18 cellular contexts compared by ENCODE assay signal in the genomic region with DNA sequence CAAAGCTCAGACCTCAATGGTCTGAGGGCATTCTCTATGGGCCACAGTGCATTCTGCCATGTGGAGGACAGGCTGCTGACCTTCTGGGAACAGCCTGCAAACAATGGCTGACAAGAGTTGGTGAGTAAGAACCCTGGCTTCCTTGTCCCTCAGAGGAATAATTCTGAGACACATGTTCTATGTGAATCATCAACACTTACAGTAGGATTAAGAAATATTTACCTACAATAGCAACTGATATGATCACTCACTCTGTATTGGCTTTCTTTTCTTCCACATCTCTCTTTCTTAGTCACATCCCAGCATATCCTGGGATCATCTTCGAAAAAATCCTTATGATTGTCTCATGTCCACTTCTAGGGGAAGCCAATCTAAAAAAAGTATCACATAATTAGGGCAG.
"Had no signal": no experiment of that assay in that cellular context is flagged by ENCODE, and none has a peak within 500 bp of the region (broad histone marks: within the 10 kb centered on the region; RNA-seq: fewer than 3 reads in every experiment).

No MANE protein-coding gene starts in this region.

- H3K27ac ChIP-seq: coronary artery, left ventricle myocardium inferior, neutrophil, ovary, prostate gland, right atrium auricular region, tibial artery had no signal

- H3K27me3 ChIP-seq: neutrophil, ovary, right atrium auricular region, tibial artery had no signal

- ATAC-seq: activated CD4-positive, alpha-beta T cell treated with anti-CD3 and anti-CD28 coated beads for 36 hours; activated T-cell treated with anti-CD3 and anti-CD28 coated beads, Interleukin-2, amount 50 U/mL, for 4 hours; natural killer cell; T-cell; WTC11 had no signal

- H3K4me1 ChIP-seq: left ventricle myocardium inferior, prostate gland, right atrium auricular region, tibial artery had no signal

- H3K9me3 ChIP-seq: neutrophil, ovary, prostate gland, right atrium auricular region, tibial artery had no signal

- DNase-seq: activated CD4-positive, alpha-beta T cell treated with anti-CD3 and anti-CD28 coated beads for 36 hours; activated CD4-positive, alpha-beta T cell treated with anti-CD3 and anti-CD28 coated beads, Interleukin-2, amount 50 U/mL, for 48 hours; activated CD8-positive, alpha-beta memory T cell treated with anti-CD3 and anti-CD28 coated beads, Interleukin-2, amount 50 U/mL, for 48 hours; activated naive CD4-positive, alpha-beta T cell; activated T-cell treated with anti-CD3 and anti-CD28 coated beads, Interleukin-2, amount 50 U/mL, for 4 hours; foreskin fibroblast; left ventricle myocardium inferior; midbrain; natural killer cell; ovary; stimulated activated CD4-positive, alpha-beta T cell treated with anti-CD3 and anti-CD28 coated beads, Interleukin-1b, Interleukin-23, amount 100 ng/mL, for 48 hours; T-cell; tibial artery had no signal

- H3K36me3 ChIP-seq: left ventricle myocardium inferior, neutrophil, ovary, prostate gland, right atrium auricular region, tibial artery had no signal

- H3K4me3 ChIP-seq: coronary artery, left ventricle myocardium inferior, ovary, prostate gland, right atrium auricular region, tibial artery had no signal
